11 cellular contexts compared by ENCODE assay signal in the genomic region with DNA sequence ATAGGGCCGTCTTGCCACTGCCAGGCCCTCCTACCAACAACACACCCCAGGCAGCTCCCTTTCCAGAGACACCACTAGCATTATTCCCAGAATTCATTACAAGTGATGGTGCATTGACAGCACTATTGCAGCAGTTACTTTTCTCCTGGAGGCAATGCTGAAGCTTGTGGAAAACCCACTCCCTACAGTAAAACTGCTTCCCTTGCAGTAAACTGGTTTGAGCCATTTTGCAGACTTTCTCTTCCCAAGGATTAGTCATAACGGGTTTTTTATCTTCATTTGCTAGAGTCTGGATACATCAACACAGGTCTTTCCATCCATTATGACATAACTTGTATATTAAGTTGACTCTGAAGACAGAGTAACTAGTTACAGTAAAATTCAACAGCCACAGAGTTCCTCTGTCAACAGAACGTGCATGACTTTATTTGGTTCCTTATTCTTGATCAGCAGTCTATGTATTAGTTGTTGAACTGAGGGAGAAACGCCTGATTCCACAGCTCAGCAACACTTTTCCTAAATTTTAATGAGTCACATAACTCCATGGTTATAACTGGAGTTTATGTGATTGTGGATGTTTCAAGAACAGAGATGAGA. TPM values are rescaled to one million over a fixed set of nuclear protein-coding genes. Genes with fewer than 3 reads are reported as not detected.
DNase-seq lines count a peak whose midpoint lies in the region; ATAC-seq and TF ChIP-seq lines count a peak whose summit lies in the region.
"Had no signal": no experiment of that assay in that cellular context is flagged by ENCODE, and none has a peak within 500 bp of the region (broad histone marks: within the 10 kb centered on the region; RNA-seq: fewer than 3 reads in every experiment).

No MANE protein-coding gene starts in this region.

- WGBS in suprapubic skin: 21% methylated on average over 4 of the region's 4 CpGs

- H3K9me3 ChIP-seq in iPS-20b (ENCODE audit: insufficient read depth, low read depth, low read length): no peaks in the 10 kb centered on the region
- H3K9me3 ChIP-seq in suprapubic skin: no peaks in the 10 kb centered on the region

- peaks cover 5% of the 10 kb centered on the region for H3K4me1 Mint-ChIP-seq in activated T-helper 2 cell treated with anti-CD3 and anti-CD28 coated beads, Interferon-gamma antibody, Interleukin-2, Interleukin-4, amounts not matched to agents 10 μg/mL and 5 μg/mL and 100 μg/mL, durations not matched to agents 14 hours and 24 hours and 36 hours (ENCODE audit: low read depth)

- H3K27ac ChIP-seq in iPS-20b (ENCODE audit: low read length): no peak overlapping the region
- H3K27ac ChIP-seq in suprapubic skin: no peak overlapping the region

- H3K9ac ChIP-seq in iPS-20b (ENCODE audit: low read depth, low read length): peak overlapping the region; percentile 91; the same call in 1 of the 2 replicates

- intact Hi-C loops in activated T-helper 2 cell treated with anti-CD3 and anti-CD28 coated beads, Interferon-gamma antibody, Interleukin-2, Interleukin-4, amounts not matched to agents 10 μg/mL and 5 μg/mL and 100 μg/mL, durations not matched to agents 14 hours and 24 hours and 36 hours (cut with micrococcal nuclease): no loop called here

- H3K36me3 Mint-ChIP-seq in activated T-helper 2 cell treated with anti-CD3 and anti-CD28 coated beads, Interferon-gamma antibody, Interleukin-2, Interleukin-4, amounts not matched to agents 10 μg/mL and 5 μg/mL and 100 μg/mL, durations not matched to agents 14 hours and 24 hours and 36 hours (ENCODE audit: low read depth): no peaks in the 10 kb centered on the region

- H3K27me3 ChIP-seq in iPS-20b (ENCODE audit: insufficient read depth, low read length) (no peaks in the 10 kb centered on the region), suprapubic skin (no peaks in the 10 kb centered on the region)

- H3K4me3 ChIP-seq in iPS-20b (ENCODE audit: low read length): peak overlapping the region; percentile 98
- peak overlapping the region; percentile 89 for H3K4me3 ChIP-seq in suprapubic skin

- TF ChIP-seq CTCF in suprapubic skin (IDR thresholded peaks at IDR 0.05): no peak

- peak overlapping the region; percentile 4 for H3K4me3 Mint-ChIP-seq in activated T-helper 2 cell treated with anti-CD3 and anti-CD28 coated beads, Interferon-gamma antibody, Interleukin-2, Interleukin-4, amounts not matched to agents 10 μg/mL and 5 μg/mL and 100 μg/mL, durations not matched to agents 14 hours and 24 hours and 36 hours (ENCODE audit: low read depth)

- peaks cover 26% of the 10 kb centered on the region; the same call in 1 of the 2 replicates for H3K4me1 ChIP-seq in iPS-20b (ENCODE audit: insufficient read depth, low read length)
- H3K4me1 ChIP-seq in suprapubic skin: peaks cover 36% of the 10 kb centered on the region

- H3K36me3 ChIP-seq in iPS-20b (ENCODE audit: insufficient read depth, low read depth, low read length) (peaks cover 34% of the 10 kb centered on the region), suprapubic skin (no peaks in the 10 kb centered on the region)

- DNase-seq in NCI-H82 (lab: John Stamatoyannopoulos, UW): peak; percentile 48
- DNase-seq in NCI-H82 treated with DMSO at 0.1 percent for 48 hours (lab: John Stamatoyannopoulos, UW; ENCODE audit: unreplicated experiment): no peak
- DNase-seq in activated T-helper 2 cell treated with anti-CD3 and anti-CD28 coated beads, Interferon-gamma antibody, Interleukin-2, Interleukin-4, amounts not matched to agents 10 μg/mL and 5 μg/mL and 100 μg/mL, durations not matched to agents 14 hours and 24 hours and 36 hours (ENCODE audit: low spot score): no peak
- DNase-seq in suprapubic skin (ENCODE audit: low spot score in 2 of 2): no peak
- no peak for DNase-seq in left lobe of liver (ENCODE audit: low spot score)
- DNase-seq in stimulated activated CD4-positive, alpha-beta T cell treated with anti-CD3 and anti-CD28 coated beads, Interleukin-2, amount 100 ng/mL, for 48 hours: no peak
- DNase-seq: activated T-cell treated with anti-CD3 and anti-CD28 coated beads, Interleukin-2, amount 50 U/mL, for 1 hour; NCI-H510A treated with DMSO at 0.1 percent for 48 hours; stimulated activated CD4-positive, alpha-beta T cell treated with anti-CD3 and anti-CD28 coated beads, Interleukin-4, amount 100 ng/mL, for 24 hours had no signal

- peaks cover 9% of the 10 kb centered on the region for H3K27me3 Mint-ChIP-seq in activated T-helper 2 cell treated with anti-CD3 and anti-CD28 coated beads, Interferon-gamma antibody, Interleukin-2, Interleukin-4, amounts not matched to agents 10 μg/mL and 5 μg/mL and 100 μg/mL, durations not matched to agents 14 hours and 24 hours and 36 hours (ENCODE audit: low read depth)

- no peak for TF ChIP-seq POLR2A in suprapubic skin (IDR thresholded peaks at IDR 0.05)

- no peaks in the 10 kb centered on the region for H3K9me3 Mint-ChIP-seq in activated T-helper 2 cell treated with anti-CD3 and anti-CD28 coated beads, Interferon-gamma antibody, Interleukin-2, Interleukin-4, amounts not matched to agents 10 μg/mL and 5 μg/mL and 100 μg/mL, durations not matched to agents 14 hours and 24 hours and 36 hours

- no peak overlapping the region for H3K27ac Mint-ChIP-seq in activated T-helper 2 cell treated with anti-CD3 and anti-CD28 coated beads, Interferon-gamma antibody, Interleukin-2, Interleukin-4, amounts not matched to agents 10 μg/mL and 5 μg/mL and 100 μg/mL, durations not matched to agents 14 hours and 24 hours and 36 hours

- no peak for TF ChIP-seq EP300 in suprapubic skin (IDR thresholded peaks at IDR 0.05)

- ATAC-seq in GM21723 (IDR thresholded peaks at IDR 0.05; ENCODE audit: unreplicated experiment) (no peak), left lobe of liver (no peak)

RNA-seq across cellular contexts. Expression of a gene that starts 2.2 kb away (rescaled TPM):
- total RNA-seq in activated T-helper 2 cell treated with anti-CD3 and anti-CD28 coated beads, Interferon-gamma antibody, Interleukin-2, Interleukin-4, amounts not matched to agents 10 μg/mL and 5 μg/mL and 100 μg/mL, durations not matched to agents 14 hours and 24 hours and 36 hours: 0.39 and 0.44 TPM in 2 replicates
- total RNA-seq in suprapubic skin (10 to 100 TPM; 20.5 to 40.2 (median 29.9) TPM), left lobe of liver (4.7 TPM)
